In the genomic region with DNA sequence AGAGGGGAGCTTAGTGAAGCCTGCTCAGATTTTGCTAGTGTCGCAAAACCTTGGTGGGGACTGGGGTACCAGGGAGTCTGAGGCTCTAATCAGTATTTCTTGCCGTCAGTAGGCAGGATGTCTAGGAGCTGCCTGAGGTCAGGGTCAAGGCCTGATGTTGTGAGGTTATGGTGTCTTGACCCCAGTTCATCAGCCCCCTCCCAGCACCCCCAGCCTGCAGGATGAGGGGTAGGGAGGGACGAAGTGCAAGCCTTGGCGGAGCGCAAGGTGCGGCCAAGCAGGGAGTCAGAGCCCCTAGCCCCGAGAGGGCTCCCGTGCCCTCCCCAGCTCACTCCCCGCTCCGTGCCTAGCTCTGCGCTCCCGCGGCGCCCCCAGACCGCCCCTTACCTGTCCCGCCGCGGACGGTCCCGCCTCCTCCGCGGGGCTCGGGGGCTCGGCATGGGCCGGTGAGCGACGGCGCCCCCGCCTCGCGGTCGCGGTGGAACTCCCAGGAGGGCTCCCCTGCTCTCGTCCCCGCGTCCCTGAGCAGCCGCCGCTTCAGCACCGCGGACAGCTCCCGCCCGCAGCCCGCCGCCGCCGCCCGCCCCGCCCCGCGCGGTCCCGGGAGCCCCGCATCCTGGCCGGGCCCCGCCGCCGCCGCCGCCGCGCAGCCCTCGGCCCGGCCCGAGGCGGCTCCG, we compare ENCODE assay signal across 9 cellular contexts. TPM values are rescaled to one million over a fixed set of nuclear protein-coding genes. Genes with fewer than 3 reads are reported as not detected.
DNase-seq lines count a peak whose midpoint lies in the region; ATAC-seq and TF ChIP-seq lines count a peak whose summit lies in the region.
"Had no signal": no experiment of that assay in that cellular context is flagged by ENCODE, and none has a peak within 500 bp of the region (broad histone marks: within the 10 kb centered on the region; RNA-seq: fewer than 3 reads in every experiment).

No MANE protein-coding gene starts in this region.

- no peak for TF ChIP-seq RAD21 in HCT116 (IDR thresholded peaks at IDR 0.05; ENCODE audit: low read depth)

- TF ChIP-seq POLR2A in HCT116 (IDR thresholded peaks at IDR 0.05; ENCODE audit: borderline replicate concordance, extremely low read depth, insufficient read depth, insufficient read length): no peak
- no peak for TF ChIP-seq POLR2A in esophagus squamous epithelium (IDR thresholded peaks at IDR 0.05)

- intact Hi-C loops in HCT116 (cut with micrococcal nuclease): no loop called here
- intact Hi-C loops in activated CD4-positive, alpha-beta T cell treated with anti-CD3 and anti-CD28 coated beads, Interleukin-2, amount 10 ng/mL, durations not matched to agents 24 days and 14 days (cut with micrococcal nuclease): no loop called here
- intact Hi-C loops in esophagus squamous epithelium (cut with DNase I): no loop called here

- no TSS peak for BruUV-seq in HCT116 (replicated peaks; lab: Mats Ljungman, UMichigan)

- RAD21 ChIA-PET in HCT116 (lab: Charles Lee; ENCODE audit: low non-redundant PET in 1 of 2, low total read pairs in 2 of 2, uncharacterized antibody in 2 of 2, unreplicated experiment in 2 of 2): no interaction called here

- no peak overlapping the region for H3K4me2 ChIP-seq in HCT116 (ENCODE audit: low read length)

- DNase-seq in HCT116 (ENCODE audit: low read depth, low spot score) (no peak), esophagus squamous epithelium (lab: John Stamatoyannopoulos, UW) (no peak), NCI-H69 (lab: John Stamatoyannopoulos, UW) (no peak)
- peak; percentile 92 for DNase-seq in activated CD4-positive, alpha-beta T cell treated with anti-CD3 and anti-CD28 coated beads, Interleukin-2, amount 10 ng/mL, durations not matched to agents 24 days and 14 days
- DNase-seq in effector memory CD4-positive, alpha-beta T cell: peak; percentile 8 to 18 (median 15)
- DNase-seq in natural killer cell treated with Interleukin-12 subunit alpha and Interleukin-12 subunit beta and Interleukin-15 and Interleukin-18, amount 100 ng/mL, for 72 hours (ENCODE audit: low spot score): peak; percentile 75

- no peaks in the 10 kb centered on the region for H4K20me1 ChIP-seq in HCT116 (ENCODE audit: insufficient read depth)

- no peaks in the 10 kb centered on the region for H3K36me3 ChIP-seq in HCT116 (ENCODE audit: control insufficient read depth in 1 of 2, insufficient read depth in 2 of 2, low read length in 2 of 2)
- no peaks in the 10 kb centered on the region for H3K36me3 ChIP-seq in effector memory CD4-positive, alpha-beta T cell (ENCODE audit: control insufficient read depth, insufficient read depth, low read length)
- no peaks in the 10 kb centered on the region for H3K36me3 ChIP-seq in esophagus squamous epithelium

- no peak overlapping the region for H3K4me3 Mint-ChIP-seq in activated CD4-positive, alpha-beta T cell treated with anti-CD3 and anti-CD28 coated beads, Interleukin-2, amount 10 ng/mL, durations not matched to agents 24 days and 14 days
- no peak overlapping the region for H3K4me3 Mint-ChIP-seq in natural killer cell treated with Interleukin-12 subunit alpha and Interleukin-12 subunit beta and Interleukin-15 and Interleukin-18, amount 100 ng/mL, for 72 hours

- H3K4me1 Mint-ChIP-seq in activated CD4-positive, alpha-beta T cell treated with anti-CD3 and anti-CD28 coated beads, Interleukin-2, amount 10 ng/mL, durations not matched to agents 24 days and 14 days: peaks cover 2% of the 10 kb centered on the region
- H3K4me1 Mint-ChIP-seq in natural killer cell treated with Interleukin-12 subunit alpha and Interleukin-12 subunit beta and Interleukin-15 and Interleukin-18, amount 100 ng/mL, for 72 hours (ENCODE audit: low read depth in 2 of 2): peaks cover 3 to 6% of the 10 kb centered on the region in 2 donors

- H3K4me3 ChIP-seq in HCT116 (replicated peaks in 1 of 2; ENCODE audit: low read depth in 1 of 2, low read length in 2 of 2): no peak overlapping the region
- H3K4me3 ChIP-seq in effector memory CD4-positive, alpha-beta T cell (ENCODE audit: insufficient read depth, low read depth, low read length, poor library complexity, severe bottlenecking): no peak overlapping the region
- H3K4me3 ChIP-seq in esophagus squamous epithelium: peak overlapping the region in 1 of 4 donors; percentile 43

- no peak overlapping the region for H3K27ac Mint-ChIP-seq in activated CD4-positive, alpha-beta T cell treated with anti-CD3 and anti-CD28 coated beads, Interleukin-2, amount 10 ng/mL, durations not matched to agents 24 days and 14 days
- H3K27ac Mint-ChIP-seq in natural killer cell treated with Interleukin-12 subunit alpha and Interleukin-12 subunit beta and Interleukin-15 and Interleukin-18, amount 100 ng/mL, for 72 hours: no peak overlapping the region

- POLR2A ChIA-PET in HCT116 (lab: Charles Lee): no interaction called here

- H3K27me3 ChIP-seq in HCT116 (ENCODE audit: insufficient read depth, low read length) (peaks cover 60% of the 10 kb centered on the region), esophagus squamous epithelium (peaks cover 0 to 49% (median 0%) of the 10 kb centered on the region in 4 donors)
- peaks cover 8% of the 10 kb centered on the region for H3K27me3 ChIP-seq in effector memory CD4-positive, alpha-beta T cell (replicated peaks; ENCODE audit: control insufficient read depth, insufficient read depth, low read length, poor library complexity, severe bottlenecking)

- H3K79me2 ChIP-seq in HCT116 (ENCODE audit: insufficient read depth, low read length): no peaks in the 10 kb centered on the region

- H3K9me2 ChIP-seq in HCT116 (ENCODE audit: insufficient read depth): no peaks in the 10 kb centered on the region

- no peak for TF ChIP-seq CTCF in HCT116 (IDR thresholded peaks at IDR 0.05 in 2 of 3, conservative IDR thresholded peaks at IDR 0.05 in 1 of 3; ENCODE audit: borderline replicate concordance in 1 of 3, insufficient read depth in 1 of 3, low read depth in 2 of 3, low read length in 2 of 3)
- TF ChIP-seq CTCF in esophagus squamous epithelium (IDR thresholded peaks at IDR 0.05): no peak

- H3K27ac ChIP-seq in HCT116 (ENCODE audit: low read depth, low read length) (no peak overlapping the region), esophagus squamous epithelium (no peak overlapping the region)
- no peak overlapping the region for H3K27ac ChIP-seq in effector memory CD4-positive, alpha-beta T cell (ENCODE audit: insufficient read depth, low read length, poor library complexity, severe bottlenecking)

- H3K9me3 ChIP-seq in HCT116 (ENCODE audit: control insufficient read depth in 1 of 2, insufficient read depth in 1 of 2, low read depth in 1 of 2, low read length in 2 of 2) (no peaks in the 10 kb centered on the region), esophagus squamous epithelium (no peaks in the 10 kb centered on the region)
- H3K9me3 ChIP-seq in effector memory CD4-positive, alpha-beta T cell (ENCODE audit: control insufficient read depth, low read length): no peaks in the 10 kb centered on the region

- no peak overlapping the region for H3K9ac ChIP-seq in HCT116 (ENCODE audit: low read length)

- no peaks in the 10 kb centered on the region for H3K9me3 Mint-ChIP-seq in activated CD4-positive, alpha-beta T cell treated with anti-CD3 and anti-CD28 coated beads, Interleukin-2, amount 10 ng/mL, durations not matched to agents 24 days and 14 days
- no peaks in the 10 kb centered on the region for H3K9me3 Mint-ChIP-seq in natural killer cell treated with Interleukin-12 subunit alpha and Interleukin-12 subunit beta and Interleukin-15 and Interleukin-18, amount 100 ng/mL, for 72 hours

- WGBS in esophagus squamous epithelium, 2 donors: 42% methylated on average over 2 of the region's 66 CpGs; no CpG with 5 or more reads in 1 of the 2 donors

- no peak overlapping the region for H2AFZ ChIP-seq in HCT116 (ENCODE audit: low read depth, low read length, poor library complexity, severe bottlenecking)

- no peaks in the 10 kb centered on the region for H3K36me3 Mint-ChIP-seq in activated CD4-positive, alpha-beta T cell treated with anti-CD3 and anti-CD28 coated beads, Interleukin-2, amount 10 ng/mL, durations not matched to agents 24 days and 14 days (ENCODE audit: low read depth)
- H3K36me3 Mint-ChIP-seq in natural killer cell treated with Interleukin-12 subunit alpha and Interleukin-12 subunit beta and Interleukin-15 and Interleukin-18, amount 100 ng/mL, for 72 hours: no peaks in the 10 kb centered on the region

- CTCF ChIA-PET in HCT116 (lab: Charles Lee): no interaction called here

- peak; percentile 89 for ATAC-seq in HCT116
- ATAC-seq in natural killer cell treated with Interleukin-12 subunit alpha and Interleukin-12 subunit beta and Interleukin-15 and Interleukin-18, amount 100 ng/mL, for 72 hours: peak; percentile 74 to 82
- no peak for ATAC-seq in GM19467 (IDR thresholded peaks at IDR 0.05; ENCODE audit: unreplicated experiment)
- no peak for ATAC-seq in HG02970 (IDR thresholded peaks at IDR 0.05; ENCODE audit: low FRiP score, unreplicated experiment)

- H3K4me1 ChIP-seq in HCT116 (ENCODE audit: control insufficient read depth in 1 of 2, insufficient read depth in 2 of 2, low read length in 2 of 2) (no peaks in the 10 kb centered on the region), esophagus squamous epithelium (peaks cover 0 to 11% (median 3%) of the 10 kb centered on the region in 3 donors)
- no peaks in the 10 kb centered on the region for H3K4me1 ChIP-seq in effector memory CD4-positive, alpha-beta T cell (ENCODE audit: control insufficient read depth, insufficient read depth, low read length, poor library complexity, severe bottlenecking)

- peaks cover 37% of the 10 kb centered on the region for H3K27me3 Mint-ChIP-seq in activated CD4-positive, alpha-beta T cell treated with anti-CD3 and anti-CD28 coated beads, Interleukin-2, amount 10 ng/mL, durations not matched to agents 24 days and 14 days
- H3K27me3 Mint-ChIP-seq in natural killer cell treated with Interleukin-12 subunit alpha and Interleukin-12 subunit beta and Interleukin-15 and Interleukin-18, amount 100 ng/mL, for 72 hours: peaks cover 37 to 49% of the 10 kb centered on the region in 2 donors

TF ChIP-seq in HCT116, 20 proteins besides CTCF, POLR2A, EP300 and RAD21 (continues in another document):
- no peak for TF ChIP-seq POLR2AphosphoS5 (IDR thresholded peaks at IDR 0.05; ENCODE audit: low read depth, low read length)

RNA-seq across cellular contexts. Expression of gene SYNDIG1L, which starts 0.3 kb away (rescaled TPM):
- total RNA-seq in HCT116 (2021; ENCODE audit: unreplicated experiment) (not detected), esophagus squamous epithelium (under 1 TPM in 1 of 4 donors, not detected in 3; 0.19 TPM)
- polyA plus RNA-seq in HCT116 (2012): 0.05 and 0.10 TPM in 2 replicates
- not detected in 2 replicates for total RNA-seq in activated CD4-positive, alpha-beta T cell treated with anti-CD3 and anti-CD28 coated beads, Interleukin-2, amount 10 ng/mL, durations not matched to agents 24 days and 14 days
- total RNA-seq in natural killer cell treated with Interleukin-12 subunit alpha and Interleukin-12 subunit beta and Interleukin-15 and Interleukin-18, amount 100 ng/mL, for 72 hours: not detected
- total RNA-seq: glomerular endothelial cell had no signal

Comparison
In these comparisons a context has a peak if more than half of its experiments do, and no peak if none do; other contexts are left out.
1. ATAC-seq: peak in HCT116 (single experiment) and natural killer cell treated with Interleukin-12 subunit alpha and Interleukin-12 subunit beta and Interleukin-15 and Interleukin-18, amount 100 ng/mL, for 72 hours (2 of 2); none in GM19467 (single experiment) and HG02970 (single experiment).
2. DNase-seq: peak in activated CD4-positive, alpha-beta T cell treated with anti-CD3 and anti-CD28 coated beads, Interleukin-2, amount 10 ng/mL, durations not matched to agents 24 days and 14 days (single experiment), effector memory CD4-positive, alpha-beta T cell (3 of 3) and natural killer cell treated with Interleukin-12 subunit alpha and Interleukin-12 subunit beta and Interleukin-15 and Interleukin-18, amount 100 ng/mL, for 72 hours (single experiment); none in HCT116 (single experiment), esophagus squamous epithelium (single experiment) and NCI-H69 (single experiment).